ENCODE assay signal across 25 cellular contexts in the genomic region with DNA sequence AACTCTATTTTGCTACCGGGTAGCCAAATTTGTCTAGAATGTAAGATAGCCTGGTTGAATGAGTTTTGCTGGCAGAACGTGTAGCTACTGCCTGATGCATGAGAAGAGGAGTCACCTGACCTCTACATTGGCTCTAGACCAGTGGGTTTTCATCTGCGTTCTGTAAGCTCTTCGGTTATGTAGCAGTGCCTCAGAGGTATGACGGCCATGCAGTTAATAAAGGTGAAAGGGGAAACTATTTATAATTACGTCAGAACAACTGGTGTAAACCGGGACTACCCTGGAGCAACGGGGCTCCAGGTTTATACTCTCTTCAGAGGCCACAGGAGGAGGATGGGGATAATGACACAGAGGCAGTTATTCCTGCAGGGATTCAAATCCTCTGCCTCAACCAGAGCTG.
"Had no signal": no experiment of that assay in that cellular context is flagged by ENCODE, and none has a peak within 500 bp of the region (broad histone marks: within the 10 kb centered on the region; RNA-seq: fewer than 3 reads in every experiment).

No MANE protein-coding gene starts in this region.

- H3K4me3 ChIP-seq: cardiac muscle cell, MG63, Peyer's patch had no signal

- DNase-seq: activated CD4-positive, alpha-beta memory T cell treated with anti-CD3 and anti-CD28 coated beads for 36 hours; activated CD4-positive, alpha-beta T cell treated with anti-CD3 and anti-CD28 coated beads, Interleukin-2, amount 10 ng/mL, durations not matched to agents 7 days and 5 days; activated CD4-positive, CD25-positive, alpha-beta regulatory T cell; activated CD8-positive, alpha-beta memory T cell treated with anti-CD3 and anti-CD28 coated beads for 24 hours; activated gamma-delta T cell; activated naive CD4-positive, alpha-beta T cell treated with anti-CD3 and anti-CD28 coated beads for 36 hours; activated T-cell treated with anti-CD3 and anti-CD28 coated beads, Interleukin-2, amount 50 U/mL, for 48 hours; amygdala; MG63; MV-4-11; NCI-H1092 treated with DMSO at 0.1 percent for 48 hours; NCI-H1436; NCI-H1694 treated with DMSO at 0.1 percent for 48 hours; NCI-H2029 treated with DMSO at 0.1 percent for 48 hours; NCI-H446; NCI-H524; Peyer's patch; SHP77; T-cell; T-helper 2 cell; T1000 had no signal

- H3K27ac ChIP-seq: brain microvascular endothelial cell, cardiac muscle cell, RWPE1 had no signal

- ATAC-seq: activated T-helper 17 cell treated with anti-CD3 and anti-CD28 coated beads, Interleukin-2, amount 50 U/mL, for 72 hours; T-cell had no signal

- H3K36me3 ChIP-seq: brain microvascular endothelial cell, cardiac muscle cell, MG63, Peyer's patch had no signal

- H3K27me3 ChIP-seq: brain microvascular endothelial cell, cardiac muscle cell, MG63, Peyer's patch had no signal

- H3K9me3 ChIP-seq: MG63, Peyer's patch had no signal
